Comparison of ENCODE assay signal across 1 cellular context in genomic region chr9:133506653-133507038, GRCh38.
TF ChIP-seq lines count a peak whose summit lies in the region.

No MANE protein-coding gene starts in this region.

TF ChIP-seq in K562, 482 proteins besides CTCF, POLR2A, EP300 and RAD21 (continues in another document):
- TF ChIP-seq PHF20 (IDR thresholded peaks at IDR 0.05; ENCODE audit: partially characterized antibody) (no peak), MYNN (IDR thresholded peaks at IDR 0.05) (0 out of 2 replicates have a peak, but pooled peaks have one; percentile 19), MYNN (CRISPR knock-in tag; IDR thresholded peaks at IDR 0.05) (no peak), GTF2F1 (IDR thresholded peaks at IDR 0.05; ENCODE audit: low read depth, low read length) (no peak), ZNF282 (CRISPR knock-in tag; IDR thresholded peaks at IDR 0.05) (no peak), NR2C1 (IDR thresholded peaks at IDR 0.05) (no peak), NR2C1 (tag; IDR thresholded peaks at IDR 0.05) (peak; percentile 38; the same call in 1 of the 2 replicates), ZNF655 (CRISPR knock-in tag; IDR thresholded peaks at IDR 0.05) (no peak), NEUROD1 (IDR thresholded peaks at IDR 0.05; ENCODE audit: borderline replicate concordance, low read depth, low read length, partially characterized antibody) (no peak), ARNT (IDR thresholded peaks at IDR 0.05) (no peak), ZKSCAN1 (IDR thresholded peaks at IDR 0.05; ENCODE audit: low read depth, low read length) (no peak), TEAD2 (tag; IDR thresholded peaks at IDR 0.05) (no peak), CHD4 (IDR thresholded peaks at IDR 0.05; ENCODE audit: insufficient read depth, insufficient replicate concordance, low read depth, low read length, poor library complexity, severe bottlenecking) (no peak), ZFP30 (CRISPR knock-in tag; IDR thresholded peaks at IDR 0.05; ENCODE audit: borderline replicate concordance) (no peak), MAFG (tag; conservative IDR thresholded peaks at IDR 0.05) (no peak), KDM1A (IDR thresholded peaks at IDR 0.05) (no peak), NFIC (IDR thresholded peaks at IDR 0.05) (peak; percentile 34), ZNF232 (CRISPR knock-in tag; IDR thresholded peaks at IDR 0.05) (no peak), SREBF2 (CRISPR knock-in tag; IDR thresholded peaks at IDR 0.05) (no peak), FOSL1 (tag; conservative IDR thresholded peaks at IDR 0.05) (peak; percentile 78), MCM5 (IDR thresholded peaks at IDR 0.05; ENCODE audit: low read depth) (no peak), JUND (IDR thresholded peaks at IDR 0.05; ENCODE audit: borderline replicate concordance, low read depth, low read length) (0 out of 2 replicates have a peak, but pooled peaks have one; percentile 11), JUND (tag; IDR thresholded peaks at IDR 0.05; ENCODE audit: borderline replicate concordance, low read depth, low read length) (no peak; the same call in 2 of the 3 replicates), LARP7 (IDR thresholded peaks at IDR 0.05) (no peak), TAF9B (IDR thresholded peaks at IDR 0.05; ENCODE audit: partially characterized antibody) (no peak), ZHX1 (conservative IDR thresholded peaks at IDR 0.05; ENCODE audit: low read length) (no peak), TCF7 (IDR thresholded peaks at IDR 0.05; ENCODE audit: borderline replicate concordance) (no peak), PCBP2 (IDR thresholded peaks at IDR 0.05; ENCODE audit: low read depth, low read length, poor library complexity, severe bottlenecking) (no peak), E2F6 (IDR thresholded peaks at IDR 0.05; ENCODE audit: borderline replicate concordance in 1 of 2, extremely low read depth in 1 of 2, insufficient read depth in 1 of 2, insufficient read length in 1 of 2, low read depth in 1 of 2, low read length in 1 of 2, poor library complexity in 1 of 2, severe bottlenecking in 1 of 2) (peak in 1 of 2 experiments; percentile 31), JUNB (CRISPR knock-in tag; conservative IDR thresholded peaks at IDR 0.05) (no peak), PHF21A (IDR thresholded peaks at IDR 0.05; ENCODE audit: borderline replicate concordance, low read depth) (no peak), MECOM (CRISPR knock-in tag; IDR thresholded peaks at IDR 0.05) (no peak), ZBTB12 (CRISPR knock-in tag; IDR thresholded peaks at IDR 0.05) (no peak), HNRNPUL1 (IDR thresholded peaks at IDR 0.05; ENCODE audit: low read length) (no peak), SIN3A (IDR thresholded peaks at IDR 0.05; ENCODE audit: borderline replicate concordance in 2 of 2, control insufficient read depth in 1 of 2, low read depth in 2 of 2, low read length in 2 of 2) (no peak), SMAD4 (CRISPR knock-in tag; conservative IDR thresholded peaks at IDR 0.05) (no peak), MXI1 (IDR thresholded peaks at IDR 0.05; ENCODE audit: low read depth, low read length) (no peak), HMBOX1 (IDR thresholded peaks at IDR 0.05) (peak; percentile 78), MAFF (IDR thresholded peaks at IDR 0.05; ENCODE audit: low read length) (no peak), MLX (CRISPR knock-in tag; conservative IDR thresholded peaks at IDR 0.05) (no peak), C11orf30 (IDR thresholded peaks at IDR 0.05; ENCODE audit: low read depth) (no peak), DDX20 (tag; IDR thresholded peaks at IDR 0.05; ENCODE audit: low read depth) (no peak), SRSF9 (IDR thresholded peaks at IDR 0.05; ENCODE audit: borderline replicate concordance, low read depth, low read length) (no peak), ATF4 (CRISPR knock-in tag; IDR thresholded peaks at IDR 0.05) (no peak), FIP1L1 (IDR thresholded peaks at IDR 0.05; ENCODE audit: low read depth, low read length, poor library complexity, severe bottlenecking) (no peak), FOXA3 (CRISPR knock-in tag; conservative IDR thresholded peaks at IDR 0.05 in 1 of 2, IDR thresholded peaks at IDR 0.05 in 1 of 2) (no peak), DLX4 (CRISPR knock-in tag; IDR thresholded peaks at IDR 0.05) (no peak), USF1 (CRISPR knock-in tag; IDR thresholded peaks at IDR 0.05) (no peak), ARID3B (CRISPR knock-in tag; IDR thresholded peaks at IDR 0.05; ENCODE audit: borderline replicate concordance) (no peak), KAT2B (IDR thresholded peaks at IDR 0.05; ENCODE audit: low read depth, low read length) (no peak), ZNF644 (tag; IDR thresholded peaks at IDR 0.05; ENCODE audit: low read depth) (no peak), BMI1 (IDR thresholded peaks at IDR 0.05; ENCODE audit: low read length) (no peak), ZNF740 (CRISPR knock-in tag; IDR thresholded peaks at IDR 0.05) (0 out of 2 replicates have a peak, but pooled peaks have one; percentile 40), ZNF740 (tag; IDR thresholded peaks at IDR 0.05) (no peak), FOXJ2 (tag; IDR thresholded peaks at IDR 0.05) (no peak), ID3 (CRISPR knock-in tag; IDR thresholded peaks at IDR 0.05) (no peak), ID3 (tag; IDR thresholded peaks at IDR 0.05) (0 out of 2 replicates have a peak, but pooled peaks have one; percentile 32), KLF16 (IDR thresholded peaks at IDR 0.05) (no peak), DMBX1 (CRISPR knock-in tag; IDR thresholded peaks at IDR 0.05; ENCODE audit: borderline replicate concordance) (no peak)
